Comparison of ENCODE assay signal across 18 cellular contexts in the genomic region with DNA sequence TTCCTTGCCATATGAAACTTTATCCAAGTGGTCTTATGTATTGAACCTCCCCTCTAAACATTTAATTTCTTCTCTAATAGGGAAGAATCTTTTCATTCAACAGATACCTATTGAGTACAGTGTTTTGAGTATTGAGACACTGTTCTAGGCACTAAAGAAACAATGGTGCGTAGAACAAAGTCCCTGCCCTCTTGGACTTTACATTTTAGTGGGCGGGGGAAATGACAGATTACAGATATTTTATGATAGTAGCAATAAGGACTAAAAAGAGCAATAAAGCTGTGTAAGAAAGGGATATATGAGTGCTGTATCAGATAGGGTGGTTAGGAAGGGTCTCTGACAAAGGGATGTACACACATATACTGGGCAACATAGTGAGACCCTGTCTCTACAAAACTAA. TPM values are rescaled to one million over a fixed set of nuclear protein-coding genes. Genes with fewer than 3 reads are reported as not detected.
DNase-seq lines count a peak whose midpoint lies in the region; ATAC-seq and TF ChIP-seq lines count a peak whose summit lies in the region.
"Had no signal": no experiment of that assay in that cellular context is flagged by ENCODE, and none has a peak within 500 bp of the region (broad histone marks: within the 10 kb centered on the region; RNA-seq: fewer than 3 reads in every experiment).

No MANE protein-coding gene starts in this region.

- H3K4me3 ChIP-seq in IMR-90 (ENCODE audit: insufficient read depth, low read depth, low read length) (no peak overlapping the region), WERI-Rb-1 (ENCODE audit: low read depth, low read length) (no peak overlapping the region), lower lobe of right lung (no peak overlapping the region)
- H3K4me3 ChIP-seq: body of pancreas, uterus had no signal

- intact Hi-C loops in IMR-90 (cut with micrococcal nuclease): no loop called here
- intact Hi-C loops in lower lobe of right lung (cut with DNase I): no loop called here

- peaks cover 12 to 26% of the 10 kb centered on the region in 2 experiments for H3K79me1 ChIP-seq in IMR-90 (ENCODE audit: low read depth in 1 of 2, low read length in 2 of 2)

- peaks cover 83% of the 10 kb centered on the region for H3K36me3 Mint-ChIP-seq in activated T-cell treated with anti-CD3 and anti-CD28 coated beads, Interleukin-2, amount 50 U/mL, for 24 hours (ENCODE audit: low read depth)
- peaks cover 30% of the 10 kb centered on the region for H3K36me3 Mint-ChIP-seq in activated naive CD8-positive, alpha-beta T cell treated with anti-CD3 and anti-CD28 coated beads, Interleukin-2, amount 10 ng/mL, durations not matched to agents 7 days and 5 days
- peaks cover 49% of the 10 kb centered on the region for H3K36me3 Mint-ChIP-seq in stimulated activated effector memory CD8-positive, alpha-beta T cell treated with anti-CD3 and anti-CD28 coated beads, Interleukin-12 subunit alpha, Interleukin-12 subunit beta, amount 100 ng/mL, for 72 hours

- no peak for TF ChIP-seq POLR2A in IMR-90 (IDR thresholded peaks at IDR 0.05; ENCODE audit: low read depth, low read length)

- 100% methylated on average over 1 of the region's 2 CpGs; no CpG with 5 or more reads in 1 of the 2 experiments for WGBS in IMR-90 (ENCODE audit: extremely low coverage in 2 of 2, insufficient read length in 1 of 2), 2 experiments

- H3K4me1 Mint-ChIP-seq in activated T-cell treated with anti-CD3 and anti-CD28 coated beads, Interleukin-2, amount 50 U/mL, for 24 hours (ENCODE audit: low read depth): peaks cover 46% of the 10 kb centered on the region
- peaks cover 30% of the 10 kb centered on the region for H3K4me1 Mint-ChIP-seq in activated naive CD8-positive, alpha-beta T cell treated with anti-CD3 and anti-CD28 coated beads, Interleukin-2, amount 10 ng/mL, durations not matched to agents 7 days and 5 days
- peaks cover 10% of the 10 kb centered on the region for H3K4me1 Mint-ChIP-seq in stimulated activated effector memory CD8-positive, alpha-beta T cell treated with anti-CD3 and anti-CD28 coated beads, Interleukin-12 subunit alpha, Interleukin-12 subunit beta, amount 100 ng/mL, for 72 hours

- peak overlapping the region; percentile 10; the same call in 1 of the 2 replicates for H2AK5ac ChIP-seq in IMR-90 (ENCODE audit: low read depth, low read length)

- no peak overlapping the region for H3K56ac ChIP-seq in IMR-90 (ENCODE audit: extremely low read depth, insufficient read depth, low read length)

- no peak overlapping the region for H2BK15ac ChIP-seq in IMR-90 (ENCODE audit: low read depth, low read length)

- no peak overlapping the region for H3K4me2 ChIP-seq in IMR-90 (ENCODE audit: low read depth, low read length)

- peak overlapping the region; percentile 60 for H3K27ac Mint-ChIP-seq in activated T-cell treated with anti-CD3 and anti-CD28 coated beads, Interleukin-2, amount 50 U/mL, for 24 hours
- peak overlapping the region; percentile 50 for H3K27ac Mint-ChIP-seq in activated naive CD8-positive, alpha-beta T cell treated with anti-CD3 and anti-CD28 coated beads, Interleukin-2, amount 10 ng/mL, durations not matched to agents 7 days and 5 days
- peak overlapping the region; percentile 64 for H3K27ac Mint-ChIP-seq in stimulated activated effector memory CD8-positive, alpha-beta T cell treated with anti-CD3 and anti-CD28 coated beads, Interleukin-12 subunit alpha, Interleukin-12 subunit beta, amount 100 ng/mL, for 72 hours

- no peak overlapping the region for H4K8ac ChIP-seq in IMR-90 (ENCODE audit: low read depth in 2 of 2, low read length in 2 of 2)

- H3K9me3 ChIP-seq in IMR-90 (ENCODE audit: control insufficient read depth, insufficient read depth, low read length) (no peaks in the 10 kb centered on the region), WERI-Rb-1 (ENCODE audit: severe bottlenecking) (no peaks in the 10 kb centered on the region), lower lobe of right lung (no peaks in the 10 kb centered on the region)
- H3K9me3 ChIP-seq: body of pancreas, uterus had no signal

- H2BK20ac ChIP-seq in IMR-90 (ENCODE audit: low read depth, low read length): no peak overlapping the region

- H3K9me1 ChIP-seq in IMR-90 (ENCODE audit: insufficient read depth, low read length): peaks cover 7% of the 10 kb centered on the region

- CTCF ChIA-PET in IMR-90 (lab: Yijun Ruan, JAX): no interaction called here

- H3K4ac ChIP-seq in IMR-90 (ENCODE audit: low read depth, low read length): no peak overlapping the region

- no peak overlapping the region for H4K91ac ChIP-seq in IMR-90 (ENCODE audit: insufficient read depth, low read depth, low read length)

- H3K9me3 Mint-ChIP-seq in activated T-cell treated with anti-CD3 and anti-CD28 coated beads, Interleukin-2, amount 50 U/mL, for 24 hours: no peaks in the 10 kb centered on the region
- H3K9me3 Mint-ChIP-seq in activated naive CD8-positive, alpha-beta T cell treated with anti-CD3 and anti-CD28 coated beads, Interleukin-2, amount 10 ng/mL, durations not matched to agents 7 days and 5 days: no peaks in the 10 kb centered on the region
- no peaks in the 10 kb centered on the region for H3K9me3 Mint-ChIP-seq in stimulated activated effector memory CD8-positive, alpha-beta T cell treated with anti-CD3 and anti-CD28 coated beads, Interleukin-12 subunit alpha, Interleukin-12 subunit beta, amount 100 ng/mL, for 72 hours
- H3K9me3 Mint-ChIP-seq: nephron progenitor cell had no signal

- H2AK9ac ChIP-seq in IMR-90 (replicated peaks; ENCODE audit: low read depth, low read length, poor library complexity): no peak overlapping the region

- dilution Hi-C loops in IMR-90 (cut with HindIII; ENCODE audit: low sequenced_read_pairs, unreplicated experiment): no loop called here

- TF ChIP-seq CTCF in IMR-90 (conservative IDR thresholded peaks at IDR 0.05; ENCODE audit: low read depth, low read length): no peak
- no peak for TF ChIP-seq CTCF in WERI-Rb-1 (IDR thresholded peaks at IDR 0.05; ENCODE audit: low read depth, low read length)
- TF ChIP-seq CTCF in lower lobe of right lung (IDR thresholded peaks at IDR 0.05): no peak

- peak overlapping the region; percentile 59; the same call in 1 of the 2 replicates for H3K27ac ChIP-seq in IMR-90 (ENCODE audit: insufficient read depth, low read length)
- no peak overlapping the region for H3K27ac ChIP-seq in WERI-Rb-1
- H3K27ac ChIP-seq in lower lobe of right lung: no peak overlapping the region
- H3K27ac ChIP-seq: body of pancreas, uterus had no signal

- H3K27me3 ChIP-seq in IMR-90 (ENCODE audit: control insufficient read depth, insufficient read depth, low read length): no peaks in the 10 kb centered on the region
- no peaks in the 10 kb centered on the region for H3K27me3 ChIP-seq in WERI-Rb-1 (ENCODE audit: insufficient read depth, low read depth, severe bottlenecking)
- no peaks in the 10 kb centered on the region for H3K27me3 ChIP-seq in lower lobe of right lung (ENCODE audit: low read depth)
- H3K27me3 ChIP-seq: body of pancreas, uterus had no signal

- no peak overlapping the region for H3K9ac ChIP-seq in IMR-90 (ENCODE audit: low read depth, low read length)

- no peak for TF ChIP-seq RAD21 in IMR-90 (IDR thresholded peaks at IDR 0.05; ENCODE audit: low read length)

- H2AFZ ChIP-seq in IMR-90 (replicated peaks; ENCODE audit: low read length, poor library complexity): no peak overlapping the region

- no peaks in the 10 kb centered on the region for H3K27me3 Mint-ChIP-seq in activated T-cell treated with anti-CD3 and anti-CD28 coated beads, Interleukin-2, amount 50 U/mL, for 24 hours
- H3K27me3 Mint-ChIP-seq in activated naive CD8-positive, alpha-beta T cell treated with anti-CD3 and anti-CD28 coated beads, Interleukin-2, amount 10 ng/mL, durations not matched to agents 7 days and 5 days: no peaks in the 10 kb centered on the region

- BruUV-seq in IMR-90 (replicated peaks; lab: Mats Ljungman, UMichigan): no TSS peak

- 0 out of 2 replicates have a peak overlapping the region, but pooled peaks have one; percentile 42 for H3K23ac ChIP-seq in IMR-90 (ENCODE audit: low read depth, low read length)

- H3K14ac ChIP-seq in IMR-90 (replicated peaks; ENCODE audit: low read depth, low read length): no peak overlapping the region

- ATAC-seq in IMR-90 (ENCODE audit: low read depth) (no peak), GM19395 (IDR thresholded peaks at IDR 0.05; ENCODE audit: unreplicated experiment) (no peak), lower lobe of right lung (no peak)
- no peak for ATAC-seq in activated naive CD8-positive, alpha-beta T cell treated with anti-CD3 and anti-CD28 coated beads, Interleukin-2, amount 10 ng/mL, durations not matched to agents 7 days and 5 days (ENCODE audit: low read depth)
- ATAC-seq in stimulated activated effector memory CD8-positive, alpha-beta T cell treated with anti-CD3 and anti-CD28 coated beads, Interleukin-12 subunit alpha, Interleukin-12 subunit beta, amount 100 ng/mL, for 72 hours: no peak
- ATAC-seq: body of pancreas had no signal

- in situ Hi-C loops in IMR-90 (cut with MboI; ENCODE audit: low sequenced_read_pairs): no loop called here

- H4K20me1 ChIP-seq in IMR-90 (ENCODE audit: insufficient read depth, low read length): no peaks in the 10 kb centered on the region

- POLR2A ChIA-PET in IMR-90 (lab: Charles Lee; ENCODE audit: unreplicated experiment): no interaction called here
- POLR2A ChIA-PET in activated naive CD8-positive, alpha-beta T cell treated with anti-CD3 and anti-CD28 coated beads, Interleukin-2, amount 10 ng/mL, durations not matched to agents 7 days and 5 days (lab: Charles Lee): no interaction called here

- H2BK120ac ChIP-seq in IMR-90 (ENCODE audit: low read depth, low read length): no peak overlapping the region

- peaks cover 4% of the 10 kb centered on the region for H3K36me3 ChIP-seq in IMR-90 (ENCODE audit: control insufficient read depth, insufficient read depth, low read length)
- no peaks in the 10 kb centered on the region for H3K36me3 ChIP-seq in WERI-Rb-1
- H3K36me3 ChIP-seq in lower lobe of right lung: peaks cover 29% of the 10 kb centered on the region
- H3K36me3 ChIP-seq: uterus had no signal

- H3K18ac ChIP-seq in IMR-90 (ENCODE audit: low read depth, low read length): no peak overlapping the region

- peaks cover 8% of the 10 kb centered on the region for H3K4me1 ChIP-seq in IMR-90 (ENCODE audit: control insufficient read depth, insufficient read depth, low read length)
- H3K4me1 ChIP-seq in lower lobe of right lung: peaks cover 7% of the 10 kb centered on the region
- H3K4me1 ChIP-seq: uterus had no signal

- peak overlapping the region; percentile 21 for H2BK5ac ChIP-seq in IMR-90 (ENCODE audit: low read depth, low read length, poor library complexity, severe bottlenecking)

- no peak for DNase-seq in activated T-cell treated with anti-CD3 and anti-CD28 coated beads, Interleukin-2, amount 50 U/mL, for 24 hours
- DNase-seq in activated T-cell treated with anti-CD3 and anti-CD28 coated beads, Interleukin-2, amount 50 U/mL, for 48 hours: no peak
- DNase-seq in IMR-90: no peak
- no peak for DNase-seq in activated naive CD8-positive, alpha-beta T cell treated with anti-CD3 and anti-CD28 coated beads, Interleukin-2, amount 10 ng/mL, durations not matched to agents 7 days and 5 days
- DNase-seq in stimulated activated effector memory CD8-positive, alpha-beta T cell treated with anti-CD3 and anti-CD28 coated beads, Interleukin-12 subunit alpha, Interleukin-12 subunit beta, amount 100 ng/mL, for 72 hours (ENCODE audit: low spot score in 2 of 2): no peak
- DNase-seq in WERI-Rb-1: no peak
- DNase-seq in lower lobe of right lung: no peak
- DNase-seq: activated gamma-delta T cell; body of pancreas; HCEC 1CT; hypothalamus; kidney; mesenchymal stem cell; NCI-H1105; nephron progenitor cell; stimulated activated CD4-positive, alpha-beta T cell treated with anti-CD3 and anti-CD28 coated beads, Interleukin-2, amount 100 ng/mL, for 48 hours; uterus had no signal

- no peak overlapping the region for H4K5ac ChIP-seq in IMR-90 (ENCODE audit: low read depth, low read length)

- H3K4me3 Mint-ChIP-seq in activated T-cell treated with anti-CD3 and anti-CD28 coated beads, Interleukin-2, amount 50 U/mL, for 24 hours: no peak overlapping the region
- H3K4me3 Mint-ChIP-seq in activated naive CD8-positive, alpha-beta T cell treated with anti-CD3 and anti-CD28 coated beads, Interleukin-2, amount 10 ng/mL, durations not matched to agents 7 days and 5 days: no peak overlapping the region
- H3K4me3 Mint-ChIP-seq in stimulated activated effector memory CD8-positive, alpha-beta T cell treated with anti-CD3 and anti-CD28 coated beads, Interleukin-12 subunit alpha, Interleukin-12 subunit beta, amount 100 ng/mL, for 72 hours: no peak overlapping the region
- H3K4me3 Mint-ChIP-seq: nephron progenitor cell had no signal

RNA-seq across cellular contexts. Expression of gene NUDT15, which starts 5.4 kb away (rescaled TPM):
- total RNA-seq in IMR-90 (2012; rRNA removed): 13.1 and 26.7 TPM in 2 replicates
- polyA plus RNA-seq in IMR-90 (2012; rRNA removed): 11.8 and 14.2 TPM in 2 replicates
- polyA plus RNA-seq in IMR-90 (2012; cell fraction: cytosol; rRNA removed): 3.3 and 7.0 TPM in 2 replicates
- 0.86 and 3.4 TPM in 2 replicates for polyA plus RNA-seq in IMR-90 (2012; cell fraction: nucleus; rRNA removed; ENCODE audit: low replicate concordance)
- total RNA-seq in activated naive CD8-positive, alpha-beta T cell treated with anti-CD3 and anti-CD28 coated beads, Interleukin-2, amount 10 ng/mL, durations not matched to agents 7 days and 5 days: 10 to 100 TPM; 10.7 TPM
- total RNA-seq in lower lobe of right lung: 11.6 TPM

RNA-seq across cellular contexts. Expression of gene SUCLA2, which starts 41.8 kb away (rescaled TPM):
- total RNA-seq in IMR-90 (2012; rRNA removed) (31.5 and 50.5 TPM in 2 replicates), lower lobe of right lung (36.7 TPM)
- polyA plus RNA-seq in IMR-90 (2012; rRNA removed): 29.5 and 36.1 TPM in 2 replicates
- polyA plus RNA-seq in IMR-90 (2012; cell fraction: cytosol; rRNA removed): 5.4 and 9.9 TPM in 2 replicates
- 2.6 and 12.7 TPM in 2 replicates for polyA plus RNA-seq in IMR-90 (2012; cell fraction: nucleus; rRNA removed; ENCODE audit: low replicate concordance)
- 10 to 100 TPM; 31.3 to 33.6 TPM for total RNA-seq in activated naive CD8-positive, alpha-beta T cell treated with anti-CD3 and anti-CD28 coated beads, Interleukin-2, amount 10 ng/mL, durations not matched to agents 7 days and 5 days

RNA-seq across cellular contexts. Expression of gene MED4, which starts 52.0 kb away (rescaled TPM):
- total RNA-seq in IMR-90 (2012; rRNA removed): 25.3 and 28.3 TPM in 2 replicates
- 38.5 and 40.5 TPM in 2 replicates for polyA plus RNA-seq in IMR-90 (2012; rRNA removed)
- polyA plus RNA-seq in IMR-90 (2012; cell fraction: cytosol; rRNA removed): 13.2 and 16.4 TPM in 2 replicates
- 2.4 and 21.2 TPM in 2 replicates for polyA plus RNA-seq in IMR-90 (2012; cell fraction: nucleus; rRNA removed; ENCODE audit: low replicate concordance)
- total RNA-seq in activated naive CD8-positive, alpha-beta T cell treated with anti-CD3 and anti-CD28 coated beads, Interleukin-2, amount 10 ng/mL, durations not matched to agents 7 days and 5 days: 10 to 100 TPM; 56.1 TPM
- 41.4 TPM for total RNA-seq in lower lobe of right lung
